8 cellular contexts compared by ENCODE assay signal in genomic region chr20:330233-331149, GRCh38. TPM values are rescaled to one million over a fixed set of nuclear protein-coding genes. Genes with fewer than 3 reads are reported as not detected.
A peak's percentile ranks its signal among the peaks of the same experiment; 100 is the strongest.
DNase-seq lines count a peak whose midpoint lies in the region; ATAC-seq, FAIRE-seq and TF ChIP-seq lines count a peak whose summit lies in the region.

No MANE protein-coding gene starts in this region.

- DNase-seq in BE2C (peak; percentile 47), GM19239 (ENCODE audit: insufficient read length, low spot score) (peak; percentile 67), NCI-H146 treated with DMSO at 0.1 percent for 48 hours (lab: John Stamatoyannopoulos, UW; ENCODE audit: unreplicated experiment) (peak; percentile 50), T-helper 17 cell (peak in 2 of 3 donors; percentile 40 to 51), astrocyte of the spinal cord (ENCODE audit: low read depth, low spot score) (peak; percentile 61), spleen (peak; percentile 79)

- TF ChIP-seq POLR2A in spleen (IDR thresholded peaks at IDR 0.05) = no peak

- peaks cover 10% of the 10 kb centered on the region for H3K4me1 Mint-ChIP-seq in T-helper 17 cell

- no peaks in the 10 kb centered on the region for H3K36me3 Mint-ChIP-seq in T-helper 17 cell (ENCODE audit: low read depth)

- 49 to 55% (median 54%) methylated on average over 16 of the region's 16 CpGs for whole genome bisulfite sequencing in spleen, 5 donors

- intact Hi-C loops in spleen (cut with DNase I; ENCODE audit: low total_unique reads) = no loop called here

- no peak overlapping the region for H3K27ac Mint-ChIP-seq in T-helper 17 cell

- H3K9me3 ChIP-seq in BE2C (no peaks in the 10 kb centered on the region), T-helper 17 cell (ENCODE audit: control insufficient read depth, low read length, poor library complexity, severe bottlenecking) (no peaks in the 10 kb centered on the region), iPS-18a (ENCODE audit: control insufficient read depth, low read depth, low read length) (no peaks in the 10 kb centered on the region), spleen (no peaks in the 10 kb centered on the region)

- in situ Hi-C loops in astrocyte of the spinal cord (cut with HindIII; ENCODE audit: low sequenced_read_pairs) = no loop called here

- no peak overlapping the region for H3K4me3 ChIP-seq in BE2C (ENCODE audit: low read depth, low read length)
- no peak overlapping the region for H3K4me3 ChIP-seq in astrocyte of the spinal cord (ENCODE audit: low read depth, low read length)
- H3K4me3 ChIP-seq in iPS-18a (ENCODE audit: low read length) = peak overlapping the region; percentile 0
- no peak overlapping the region for H3K4me3 ChIP-seq in spleen

- H3K4me3 Mint-ChIP-seq in T-helper 17 cell = peak overlapping the region; percentile 56

- ATAC-seq in T-helper 17 cell (peak; percentile 58), HG03039 (IDR thresholded peaks at IDR 0.05; ENCODE audit: unreplicated experiment) (no peak)

- H3K36me3 ChIP-seq in BE2C (peaks cover 8% of the 10 kb centered on the region; the same call in 1 of the 2 replicates), iPS-18a (ENCODE audit: control insufficient read depth, low read depth, low read length) (no peaks in the 10 kb centered on the region), spleen (no peaks in the 10 kb centered on the region)

- no peaks in the 10 kb centered on the region for H3K27me3 ChIP-seq in BE2C
- no peaks in the 10 kb centered on the region for H3K27me3 ChIP-seq in iPS-18a (ENCODE audit: control insufficient read depth, insufficient read depth, low read length)
- H3K27me3 ChIP-seq in spleen (replicated peaks in 1 of 7) = peaks cover 0 to 14% (median 0%) of the 10 kb centered on the region in 7 donors

- H3K4me1 ChIP-seq in BE2C = peaks cover 3% of the 10 kb centered on the region
- peaks cover 23% of the 10 kb centered on the region for H3K4me1 ChIP-seq in iPS-18a (ENCODE audit: control insufficient read depth, low read depth, low read length)
- H3K4me1 ChIP-seq in spleen = peaks cover 13 to 52% (median 45%) of the 10 kb centered on the region in 6 donors

- no peaks in the 10 kb centered on the region for H3K27me3 Mint-ChIP-seq in T-helper 17 cell

- no peak overlapping the region for H3K9ac ChIP-seq in iPS-18a (ENCODE audit: low read length)

- H3K27ac ChIP-seq in iPS-18a (ENCODE audit: low read length) (no peak overlapping the region), spleen (peak overlapping the region in 2 of 8 donors; percentile 94)

- TF ChIP-seq CTCF in BE2C (IDR thresholded peaks at IDR 0.05; ENCODE audit: low read depth, low read length) (peak; percentile 78), astrocyte of the spinal cord (IDR thresholded peaks at IDR 0.05; ENCODE audit: low read depth, low read length) (peak; percentile 91), spleen (IDR thresholded peaks at IDR 0.05 in 8 of 11, conservative IDR thresholded peaks at IDR 0.05 in 3 of 11) (peak; percentile 74 to 92 (median 86))

- peak; percentile 97 for FAIRE-seq in GM19239 (lab: Jason Lieb, UNC)

RNA-seq across cellular contexts. Expression of gene SOX12, which starts 5.1 kb away (rescaled TPM):
- polyA plus RNA-seq in BE2C (2012; ENCODE audit: insufficient read depth, insufficient read length, low read depth) = 27.4 TPM
- total RNA-seq in T-helper 17 cell = 1 to 10 TPM; 5.2 to 8.3 TPM
- total RNA-seq in spleen = 10 to 100 TPM in 2 of 7 donors, 1 to 10 TPM in 5; 4.5 to 12.5 (median 8.3) TPM
- polyA plus RNA-seq in spleen = 1 to 10 TPM; 3.2 to 4.9 (median 3.4) TPM

RNA-seq across cellular contexts. Expression of gene NRSN2, which starts 16.4 kb away (rescaled TPM):
- polyA plus RNA-seq in BE2C (2012; ENCODE audit: insufficient read depth, insufficient read length, low read depth) = 55.0 TPM
- under 1 TPM; 0.62 to 0.89 TPM for total RNA-seq in T-helper 17 cell
- 10 to 100 TPM; 10.9 to 26.3 (median 18.2) TPM for total RNA-seq in spleen
- 10 to 100 TPM; 10.5 to 13.4 (median 12.8) TPM for polyA plus RNA-seq in spleen

RNA-seq across cellular contexts. Expression of gene ZCCHC3, which starts 33.1 kb away (rescaled TPM):
- 72.9 TPM for polyA plus RNA-seq in BE2C (2012; ENCODE audit: insufficient read depth, insufficient read length, low read depth)
- total RNA-seq in T-helper 17 cell (10 to 100 TPM; 15.6 to 18.9 TPM), spleen (10 to 100 TPM; 17.4 to 26.6 (median 23.6) TPM)
- 10 to 100 TPM; 18.7 to 22.2 (median 19.5) TPM for polyA plus RNA-seq in spleen

RNA-seq across cellular contexts. Expression of gene C20orf96, which starts 39.9 kb away (rescaled TPM):
- polyA plus RNA-seq in BE2C (2012; ENCODE audit: insufficient read depth, insufficient read length, low read depth) = 4.6 TPM
- total RNA-seq in T-helper 17 cell = 1 to 10 TPM; 2.4 to 2.7 TPM
- 10 to 100 TPM in 1 of 7 donors, 1 to 10 TPM in 6; 2.3 to 10.4 (median 7.3) TPM for total RNA-seq in spleen
- 1 to 10 TPM; 3.8 to 5.4 (median 4.4) TPM for polyA plus RNA-seq in spleen

RNA-seq across cellular contexts. Expression of gene TRIB3, which starts 50.1 kb away (rescaled TPM):
- polyA plus RNA-seq in BE2C (2012; ENCODE audit: insufficient read depth, insufficient read length, low read depth) = 157 TPM
- 1 to 10 TPM; 1.8 to 3.3 TPM for total RNA-seq in T-helper 17 cell
- total RNA-seq in spleen = 10 to 100 TPM in 4 of 7 donors, 1 to 10 TPM in 3; 8.3 to 25.7 (median 12.0) TPM
- polyA plus RNA-seq in spleen = 10 to 100 TPM in 2 of 3 donors, 1 to 10 TPM in 1; 5.7 to 11.7 (median 11.6) TPM

Comparison
In these comparisons a context has a peak if more than half of its experiments do, and no peak if none do; other contexts are left out.
1. RNA of gene NRSN2, which starts 16.4 kb away (total RNA-seq): 10.9 to 26.3 TPM in spleen; 0.62 to 0.89 TPM in T-helper 17 cell; every median in the first group is over 4 times any median in the second.
2. Peak in every context shown above with its lines, with median percentiles within 50 percentile points of each other: DNase-seq and CTCF ChIP-seq.